In the genomic region with DNA sequence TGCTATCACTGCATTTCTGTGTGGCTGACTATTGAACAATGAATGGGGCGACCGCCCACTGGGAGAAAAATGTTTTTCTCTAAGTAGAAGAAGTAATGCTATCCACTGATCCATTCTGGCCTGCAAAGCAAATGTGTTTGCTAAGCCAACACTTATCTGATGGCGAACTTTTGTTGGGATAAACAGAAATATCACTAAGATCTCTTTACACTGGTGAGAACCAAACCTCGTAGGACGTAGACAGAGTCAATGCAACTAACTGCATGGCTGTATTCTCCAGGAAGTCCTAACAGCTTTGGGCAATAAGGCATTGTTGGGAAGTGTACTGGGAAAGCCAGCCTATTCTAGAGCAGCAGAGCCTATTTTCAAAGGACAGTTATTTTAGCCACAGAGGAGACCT, we compare ENCODE assay signal across 15 cellular contexts.
DNase-seq lines count a peak whose midpoint lies in the region; ATAC-seq and TF ChIP-seq lines count a peak whose summit lies in the region.
"Had no signal": no experiment of that assay in that cellular context is flagged by ENCODE, and none has a peak within 500 bp of the region (broad histone marks: within the 10 kb centered on the region; RNA-seq: fewer than 3 reads in every experiment).

No MANE protein-coding gene starts in this region.

- no peaks in the 10 kb centered on the region for H3K36me3 ChIP-seq in neural progenitor cell

- TF ChIP-seq CTCF in C4-2B (conservative IDR thresholded peaks at IDR 0.05) (no peak), neural progenitor cell (IDR thresholded peaks at IDR 0.05) (no peak), natural killer cell (IDR thresholded peaks at IDR 0.05) (no peak)

- H3F3A ChIP-seq in neural progenitor cell (ENCODE audit: low read depth), result no peaks in the 10 kb centered on the region

- H3K9me3 ChIP-seq in neural progenitor cell (ENCODE audit: low read depth), result no peaks in the 10 kb centered on the region

- peaks cover 5% of the 10 kb centered on the region for H3K4me1 Mint-ChIP-seq in neural progenitor cell
- peaks cover 8 to 20% of the 10 kb centered on the region in 2 donors for H3K4me1 Mint-ChIP-seq in natural killer cell

- no peak overlapping the region for H3K9ac ChIP-seq in neural progenitor cell
- H3K9ac ChIP-seq: BLaER1 treated with 17β-estradiol and CSF1 and Interleukin-3, amounts not matched to agents 10 nM and 100 nM had no signal

- ATAC-seq in natural killer cell, result no peak
- ATAC-seq: K562, Panc1 had no signal

- DNase-seq in COLO668 (lab: John Stamatoyannopoulos, UW; ENCODE audit: unreplicated experiment), result peak; percentile 55
- DNase-seq in neural progenitor cell (ENCODE audit: low spot score), result no peak
- DNase-seq in natural killer cell, result no peak
- DNase-seq in GOT3 (lab: John Stamatoyannopoulos, UW), result no peak
- no peak for DNase-seq in activated CD8-positive, alpha-beta memory T cell treated with anti-CD3 and anti-CD28 coated beads for 24 hours
- DNase-seq: GDM1, H7, HFFc6, NCI-H1694 treated with DMSO at 0.1 percent for 48 hours, NCI-H524 treated with DMSO at 0.1 percent for 48 hours had no signal

- H3K27ac Mint-ChIP-seq in neural progenitor cell, result peak overlapping the region; percentile 21
- H3K27ac Mint-ChIP-seq in natural killer cell, result no peak overlapping the region
- H3K27ac Mint-ChIP-seq: HFFc6 had no signal

- H3K36me3 Mint-ChIP-seq in neural progenitor cell, result no peaks in the 10 kb centered on the region
- no peaks in the 10 kb centered on the region for H3K36me3 Mint-ChIP-seq in natural killer cell

- H3K4me2 ChIP-seq in neural progenitor cell, result no peak overlapping the region

- peak overlapping the region; percentile 7; the same call in 1 of the 2 replicates for H3K27ac ChIP-seq in C4-2B
- peak overlapping the region; percentile 89 for H3K27ac ChIP-seq in angular gyrus (ENCODE audit: low read depth, low read length)
- no peak overlapping the region for H3K27ac ChIP-seq in neural progenitor cell
- H3K27ac ChIP-seq: BLaER1 treated with 17β-estradiol and CSF1 and Interleukin-3, amounts not matched to agents 10 nM and 100 nM had no signal

- intact Hi-C loops in natural killer cell (cut with micrococcal nuclease), result no loop called here

- H3K4me3 Mint-ChIP-seq in neural progenitor cell (no peak overlapping the region), natural killer cell (no peak overlapping the region)
- H3K4me3 Mint-ChIP-seq: HFFc6 had no signal

- H3K9me3 Mint-ChIP-seq in neural progenitor cell (no peaks in the 10 kb centered on the region), natural killer cell (no peaks in the 10 kb centered on the region)
- H3K9me3 Mint-ChIP-seq: HFFc6 had no signal

- no peaks in the 10 kb centered on the region for H4K20me1 ChIP-seq in neural progenitor cell (ENCODE audit: low read depth)

- H3K27me3 ChIP-seq in neural progenitor cell, result no peaks in the 10 kb centered on the region
- H3K27me3 ChIP-seq: BLaER1 treated with 17β-estradiol and CSF1 and Interleukin-3, amounts not matched to agents 10 nM and 100 nM had no signal

- H3K4me3 ChIP-seq in neural progenitor cell, result no peak overlapping the region
- H3K4me3 ChIP-seq: BLaER1 treated with 17β-estradiol and CSF1 and Interleukin-3, amounts not matched to agents 10 nM and 100 nM; K562 had no signal

- no peaks in the 10 kb centered on the region for H3K79me2 ChIP-seq in neural progenitor cell (ENCODE audit: low read depth)

- H2AFZ ChIP-seq in neural progenitor cell (replicated peaks), result peak overlapping the region; percentile 65

- H3K27me3 Mint-ChIP-seq in neural progenitor cell (ENCODE audit: insufficient read depth, low read depth), result no peaks in the 10 kb centered on the region
- H3K27me3 Mint-ChIP-seq in natural killer cell (ENCODE audit: low read depth in 2 of 2), result no peaks in the 10 kb centered on the region

- peaks cover 8% of the 10 kb centered on the region for H3K4me1 ChIP-seq in neural progenitor cell
